Comparison of ENCODE assay signal across 18 cellular contexts in the genomic region with DNA sequence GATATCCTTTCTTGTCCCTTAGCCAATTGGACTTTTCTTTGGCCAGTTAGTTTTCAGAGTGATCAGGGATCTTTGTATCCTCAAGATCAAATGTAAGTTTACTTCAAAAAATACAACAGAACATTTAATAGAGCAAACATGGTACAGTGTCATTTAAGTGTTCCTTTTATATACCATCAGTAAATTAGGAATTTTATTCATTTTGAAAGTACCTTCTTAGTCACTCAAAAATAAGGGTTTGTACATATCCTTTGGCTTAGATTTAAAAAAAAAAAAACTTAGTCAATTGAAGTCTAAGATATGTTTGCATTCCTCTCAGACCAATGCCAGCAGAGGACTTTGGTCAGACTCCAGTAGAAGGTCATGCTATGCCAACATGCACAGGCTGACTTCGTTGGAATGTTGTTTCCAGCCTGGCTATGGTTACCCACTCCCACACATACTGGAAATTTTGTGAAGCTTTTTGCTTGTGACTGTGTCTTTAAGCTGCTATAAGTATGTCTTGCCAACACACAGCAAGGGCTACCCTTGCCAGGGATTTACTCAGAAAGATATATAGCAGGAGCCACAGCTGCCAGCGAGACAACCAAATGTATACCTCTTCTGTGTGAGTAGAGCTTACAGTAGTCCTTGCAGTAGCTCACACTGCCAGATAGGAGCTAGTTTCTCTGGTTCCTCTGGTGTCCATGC.
DNase-seq lines count a peak whose midpoint lies in the region; ATAC-seq and TF ChIP-seq lines count a peak whose summit lies in the region.
"Had no signal": no experiment of that assay in that cellular context is flagged by ENCODE, and none has a peak within 500 bp of the region (broad histone marks: within the 10 kb centered on the region; RNA-seq: fewer than 3 reads in every experiment).

No MANE protein-coding gene starts in this region.

- H3K9me3 ChIP-seq in MG63: no peaks in the 10 kb centered on the region; the same call in 1 of the 2 replicates
- H3K9me3 ChIP-seq in gastrocnemius medialis: no peaks in the 10 kb centered on the region
- H3K9me3 ChIP-seq: transverse colon had no signal

- no peak overlapping the region for H3K4me3 Mint-ChIP-seq in stimulated activated naive B cell treated with anti-CD40 and anti-IgM and Interleukin-4, amounts not matched to agents 10 μg/mL and 1 μg/mL and 100 μg/mL, for 72 hours
- H3K4me3 Mint-ChIP-seq: activated CD4-positive, alpha-beta memory T cell treated with anti-CD3 and anti-CD28 coated beads, Interleukin-2, amount 10 ng/mL, durations not matched to agents 7 days and 5 days; CD4-positive, alpha-beta memory T cell; central memory CD8-positive, alpha-beta T cell; effector memory CD8-positive, alpha-beta T cell; H9 had no signal

- no peak overlapping the region for H3K27ac ChIP-seq in gastrocnemius medialis
- H3K27ac ChIP-seq: 22Rv1, skin epidermis, transverse colon had no signal

- H3K27me3 ChIP-seq in MG63 (no peaks in the 10 kb centered on the region), gastrocnemius medialis (no peaks in the 10 kb centered on the region)
- H3K27me3 ChIP-seq: transverse colon had no signal

- no peak overlapping the region for H3K27ac Mint-ChIP-seq in stimulated activated naive B cell treated with anti-CD40 and anti-IgM and Interleukin-4, amounts not matched to agents 10 μg/mL and 1 μg/mL and 100 μg/mL, for 72 hours
- H3K27ac Mint-ChIP-seq: activated CD4-positive, alpha-beta memory T cell treated with anti-CD3 and anti-CD28 coated beads, Interleukin-2, amount 10 ng/mL, durations not matched to agents 7 days and 5 days; CD4-positive, alpha-beta memory T cell; effector memory CD8-positive, alpha-beta T cell; H9 had no signal

- intact Hi-C loops in gastrocnemius medialis (cut with DNase I; ENCODE audit: low total_unique reads): no loop called here

- peak; percentile 62 to 72 for ATAC-seq in stimulated activated naive B cell treated with anti-CD40 and anti-IgM and Interleukin-4, amounts not matched to agents 10 μg/mL and 1 μg/mL and 100 μg/mL, for 72 hours (replicated peaks)
- no peak for ATAC-seq in gastrocnemius medialis
- ATAC-seq: effector memory CD8-positive, alpha-beta T cell had no signal

- DNase-seq in DMS 273 (lab: John Stamatoyannopoulos, UW; ENCODE audit: unreplicated experiment) (peak; percentile 3), DMS 273 treated with DMSO at 0.1 percent for 48 hours (lab: John Stamatoyannopoulos, UW) (no peak), MG63 (peak; percentile 95), fibroblast of pulmonary artery (ENCODE audit: low read depth) (peak; percentile 11), NOMO-1 (lab: John Stamatoyannopoulos, UW; ENCODE audit: unreplicated experiment in 2 of 2) (no peak), SKM-1 (lab: John Stamatoyannopoulos, UW; ENCODE audit: unreplicated experiment) (no peak), gastrocnemius medialis (no peak)
- DNase-seq in stimulated activated naive B cell treated with anti-CD40 and anti-IgM and Interleukin-4, amounts not matched to agents 10 μg/mL and 1 μg/mL and 100 μg/mL, for 72 hours: no peak
- DNase-seq: activated CD4-positive, alpha-beta memory T cell treated with anti-CD3 and anti-CD28 coated beads, Interleukin-2, amount 10 ng/mL, durations not matched to agents 7 days and 5 days; CD4-positive, alpha-beta memory T cell; effector memory CD8-positive, alpha-beta T cell; H9; occipital lobe; stimulated activated CD4-positive, alpha-beta T cell treated with anti-CD3 and anti-CD28 coated beads, Interleukin-4, amount 100 ng/mL, for 4 hours; transverse colon had no signal

- in situ Hi-C loops in gastrocnemius medialis (cut with MboI; ENCODE audit: low sequenced_read_pairs in 4 of 4): no loop called here

- peaks cover 9 to 14% of the 10 kb centered on the region in 2 donors for H3K9me3 Mint-ChIP-seq in stimulated activated naive B cell treated with anti-CD40 and anti-IgM and Interleukin-4, amounts not matched to agents 10 μg/mL and 1 μg/mL and 100 μg/mL, for 72 hours

- H3K4me3 ChIP-seq in MG63 (no peak overlapping the region), fibroblast of pulmonary artery (replicated peaks; ENCODE audit: low read depth, low read length) (no peak overlapping the region), gastrocnemius medialis (no peak overlapping the region)
- H3K4me3 ChIP-seq: skin epidermis, transverse colon had no signal

- no peak for TF ChIP-seq POLR2A in gastrocnemius medialis (IDR thresholded peaks at IDR 0.05)

- H3K4me1 Mint-ChIP-seq in stimulated activated naive B cell treated with anti-CD40 and anti-IgM and Interleukin-4, amounts not matched to agents 10 μg/mL and 1 μg/mL and 100 μg/mL, for 72 hours: peaks cover 5 to 9% of the 10 kb centered on the region in 2 donors
- H3K4me1 Mint-ChIP-seq: activated CD4-positive, alpha-beta memory T cell treated with anti-CD3 and anti-CD28 coated beads, Interleukin-2, amount 10 ng/mL, durations not matched to agents 7 days and 5 days; CD4-positive, alpha-beta memory T cell; central memory CD8-positive, alpha-beta T cell; H9 had no signal

- peaks cover under 1 to 2% of the 10 kb centered on the region in 2 donors for H3K27me3 Mint-ChIP-seq in stimulated activated naive B cell treated with anti-CD40 and anti-IgM and Interleukin-4, amounts not matched to agents 10 μg/mL and 1 μg/mL and 100 μg/mL, for 72 hours

- H3K36me3 ChIP-seq in MG63 (no peaks in the 10 kb centered on the region), gastrocnemius medialis (no peaks in the 10 kb centered on the region)
- H3K36me3 ChIP-seq: transverse colon had no signal

- TF ChIP-seq CTCF in fibroblast of pulmonary artery (IDR thresholded peaks at IDR 0.05; ENCODE audit: low read length, missing control alignments): no peak
- no peak for TF ChIP-seq CTCF in gastrocnemius medialis (IDR thresholded peaks at IDR 0.05 in 4 of 5, conservative IDR thresholded peaks at IDR 0.05 in 1 of 5)

- no peaks in the 10 kb centered on the region for H3K4me1 ChIP-seq in gastrocnemius medialis
- H3K4me1 ChIP-seq: transverse colon had no signal

- H3K36me3 Mint-ChIP-seq in stimulated activated naive B cell treated with anti-CD40 and anti-IgM and Interleukin-4, amounts not matched to agents 10 μg/mL and 1 μg/mL and 100 μg/mL, for 72 hours: peaks cover 0 to 8% of the 10 kb centered on the region in 2 donors
- H3K36me3 Mint-ChIP-seq: CD4-positive, alpha-beta memory T cell had no signal

Comparison
In these comparisons a context has a peak if more than half of its experiments do, and no peak if none do; other contexts are left out.
1. DNase-seq: peak in DMS 273 (single experiment), MG63 (single experiment) and fibroblast of pulmonary artery (single experiment); none in DMS 273 treated with DMSO at 0.1 percent for 48 hours (single experiment), stimulated activated naive B cell treated with anti-CD40 and anti-IgM and Interleukin-4, amounts not matched to agents 10 μg/mL and 1 μg/mL and 100 μg/mL, for 72 hours (single experiment), NOMO-1 (0 of 2), SKM-1 (single experiment) and gastrocnemius medialis (0 of 2).
2. ATAC-seq: peak in stimulated activated naive B cell treated with anti-CD40 and anti-IgM and Interleukin-4, amounts not matched to agents 10 μg/mL and 1 μg/mL and 100 μg/mL, for 72 hours (2 of 2); none in gastrocnemius medialis (0 of 2).